ENCODE assay signal across 6 cellular contexts in the genomic region with DNA sequence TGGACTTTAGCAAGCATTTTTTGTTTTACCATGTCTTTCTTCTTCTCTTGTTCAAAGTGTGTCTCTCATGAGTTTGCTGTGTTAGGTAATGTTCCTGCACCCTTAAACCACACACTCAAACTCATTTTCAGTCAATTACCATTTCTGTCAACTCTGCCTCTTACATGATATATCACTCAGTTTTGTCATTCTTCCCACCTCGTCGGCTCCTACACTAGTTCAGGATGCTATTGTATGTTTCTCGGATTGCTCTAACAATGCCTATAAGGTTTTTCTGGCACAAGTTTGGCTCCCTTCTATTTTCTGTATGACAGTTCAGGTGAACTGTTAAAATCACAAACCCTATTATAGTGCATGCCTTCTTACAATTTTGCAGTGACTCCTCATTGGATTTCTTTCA.
"Had no signal": no experiment of that assay in that cellular context is flagged by ENCODE, and none has a peak within 500 bp of the region (broad histone marks: within the 10 kb centered on the region; RNA-seq: fewer than 3 reads in every experiment).

No MANE protein-coding gene starts in this region.

- DNase-seq: GDM1 had no signal

- H3K4me3 ChIP-seq: GM12878 had no signal

- FAIRE-seq: G401.6, GM12878, GM12891, GM18507, GM19239 had no signal
